8 cellular contexts compared by ENCODE assay signal in the genomic region with DNA sequence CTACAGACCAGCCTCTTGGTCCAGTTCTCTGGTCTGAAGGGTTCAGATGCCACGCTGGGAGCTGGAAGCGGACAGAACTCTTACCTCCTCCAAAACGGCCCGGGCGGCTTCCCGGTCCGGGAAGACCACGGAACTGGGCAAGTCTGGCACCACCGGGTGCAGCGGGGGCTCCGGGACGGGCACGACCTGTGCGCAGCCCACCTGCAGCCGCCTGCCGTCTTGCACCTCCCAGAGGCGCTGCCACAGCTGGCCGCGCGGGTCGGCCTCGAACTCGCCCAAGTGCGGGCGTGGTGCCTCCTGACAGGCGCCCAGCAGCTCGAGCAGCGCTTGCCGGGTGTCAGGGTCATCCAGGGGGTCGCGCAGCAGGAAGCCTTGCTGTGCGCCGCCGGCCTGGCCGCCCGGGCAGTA. TPM values are rescaled to one million over a fixed set of nuclear protein-coding genes. Genes with fewer than 3 reads are reported as not detected.
DNase-seq lines count a peak whose midpoint lies in the region; ATAC-seq, FAIRE-seq and TF ChIP-seq lines count a peak whose summit lies in the region.

No MANE protein-coding gene starts in this region.

- H3K27ac Mint-ChIP-seq in T-helper 17 cell, result no peak overlapping the region

- no peak overlapping the region for H2BK12ac ChIP-seq in H1 (ENCODE audit: low read depth, low read length)

- no peaks in the 10 kb centered on the region for H3K9me3 ChIP-seq in T-helper 17 cell (ENCODE audit: control insufficient read depth, low read length, poor library complexity, severe bottlenecking)
- H3K9me3 ChIP-seq in H1 (ENCODE audit: insufficient read depth in 2 of 2, low read depth in 1 of 2, low read length in 1 of 2), result peaks cover 0 to 6% of the 10 kb centered on the region in 2 experiments; a peak in 1 of 4 replicates
- no peaks in the 10 kb centered on the region for H3K9me3 ChIP-seq in neuron (ENCODE audit: low read length)

- no peak overlapping the region for H2BK20ac ChIP-seq in H1 (ENCODE audit: low read length)

- no peak for FAIRE-seq in H1 (lab: Jason Lieb, UNC)

- no peak overlapping the region for H3K4ac ChIP-seq in H1 (replicated peaks; ENCODE audit: insufficient read length, low read depth, low read length)

- H3K36me3 ChIP-seq in H1 (ENCODE audit: control insufficient read depth in 2 of 4, insufficient read depth in 4 of 4, low read length in 3 of 4) (peaks cover 0 to 5% (median 0%) of the 10 kb centered on the region in 4 experiments; a peak in 1 of 8 replicates), neuron (ENCODE audit: insufficient read depth, low read length) (no peaks in the 10 kb centered on the region)

- no peak overlapping the region for H2BK120ac ChIP-seq in H1 (replicated peaks; ENCODE audit: low read depth, low read length)

- H3K23ac ChIP-seq in H1 (ENCODE audit: insufficient read length), result no peak overlapping the region

- ATAC-seq in GM18505 (IDR thresholded peaks at IDR 0.05; ENCODE audit: unreplicated experiment) (peak; percentile 24), HG02623 (IDR thresholded peaks at IDR 0.05; ENCODE audit: unreplicated experiment) (peak; percentile 4), T-helper 17 cell (no peak)

- H4K8ac ChIP-seq in H1 (ENCODE audit: extremely low read depth, insufficient read depth, low read length), result no peak overlapping the region

- no peak overlapping the region for H3K14ac ChIP-seq in H1 (ENCODE audit: insufficient read length)

- H3K4me3 Mint-ChIP-seq in T-helper 17 cell, result peak overlapping the region; percentile 71

- POLR2A ChIA-PET in H1 (lab: Charles Lee; ENCODE audit: partially characterized antibody), result no interaction called here

- H3K56ac ChIP-seq in H1 (replicated peaks; ENCODE audit: insufficient read length, low read depth, low read length), result no peak overlapping the region

- H2BK5ac ChIP-seq in H1 (ENCODE audit: low read depth, low read length), result no peak overlapping the region

- no peak for TF ChIP-seq EP300 in H1 (IDR thresholded peaks at IDR 0.05; ENCODE audit: borderline replicate concordance in 1 of 2, low read depth in 2 of 2, low read length in 2 of 2)

- H3K79me1 ChIP-seq in H1 (ENCODE audit: low read depth, low read length), result no peaks in the 10 kb centered on the region

- peaks cover 9% of the 10 kb centered on the region for H3K23me2 ChIP-seq in H1 (ENCODE audit: low read depth, low read length)

- no peaks in the 10 kb centered on the region for H3K27me3 Mint-ChIP-seq in T-helper 17 cell

- no peak overlapping the region for H3K9ac ChIP-seq in H1 (replicated peaks in 1 of 4; ENCODE audit: extremely low read depth in 1 of 4, low read depth in 3 of 4, low read length in 3 of 4)

- no peak overlapping the region for H3K18ac ChIP-seq in H1 (ENCODE audit: extremely low read depth, low read length)

- TF ChIP-seq RAD21 in H1 (IDR thresholded peaks at IDR 0.05 in 1 of 2, conservative IDR thresholded peaks at IDR 0.05 in 1 of 2; ENCODE audit: low read depth in 2 of 2, low read length in 2 of 2), result no peak

- H2AFZ ChIP-seq in H1 (ENCODE audit: low read length) (no peak overlapping the region), neuron (ENCODE audit: low read depth, low read length) (peak overlapping the region; percentile 73)

- TF ChIP-seq POLR2A in GM18505 (IDR thresholded peaks at IDR 0.05; ENCODE audit: borderline replicate concordance, extremely low read depth, insufficient read depth, insufficient read length) (no peak), H1 (IDR thresholded peaks at IDR 0.05; ENCODE audit: control extremely low read depth in 1 of 2, low read depth in 2 of 2, low read length in 2 of 2) (no peak)

- H3K27me3 ChIP-seq in H1 (replicated peaks in 1 of 4; ENCODE audit: control insufficient read depth in 3 of 4, extremely low read depth in 1 of 4, insufficient read depth in 3 of 4, low read length in 3 of 4) (peaks cover 9 to 37% (median 23%) of the 10 kb centered on the region in 4 experiments), neuron (ENCODE audit: insufficient read depth, low read length) (no peaks in the 10 kb centered on the region)

- WGBS in H1 (ENCODE audit: extremely low coverage in 1 of 2, insufficient coverage in 1 of 2, insufficient read length in 1 of 2, insufficient replicate concordance in 2 of 2, low coverage in 1 of 2, low lambda C conversion rate in 2 of 2, missing lambda C conversion rate in 1 of 2), 2 experiments, result 16% methylated on average over 33 of the region's 36 CpGs; no CpG with 5 or more reads in 1 of the 2 experiments

- DNase-seq in T-helper 17 cell (peak in 1 of 3 donors; percentile 13), H1 (ENCODE audit: low read depth in 1 of 2, low spot score in 2 of 2) (peak in 1 of 2 experiments; percentile 69), GOT3 (lab: John Stamatoyannopoulos, UW) (no peak), Kasumi-1 (lab: John Stamatoyannopoulos, UW) (no peak)
- DNase-seq in effector CD8-positive, alpha-beta T cell (lab: John Stamatoyannopoulos, UW), result no peak

- no peak overlapping the region for H4K91ac ChIP-seq in H1 (replicated peaks; ENCODE audit: insufficient read length, low read length)

- H4K5ac ChIP-seq in H1 (ENCODE audit: insufficient read length, low read depth, low read length), result no peak overlapping the region

- CTCF ChIA-PET in H1 (lab: Charles Lee; ENCODE audit: partially characterized antibody), result interaction anchor here (1.0 to 2.3 kb wide), 5 partner anchors 18 to 180 kb away, joined by 3 to 9 read pairs (median 4); no protein-coding TSS in a partner anchor

- H3K4me1 ChIP-seq in H1 (replicated peaks in 1 of 4; ENCODE audit: control insufficient read depth in 3 of 4, insufficient read depth in 4 of 4, low read length in 3 of 4), result peaks cover 0 to 5% (median 2%) of the 10 kb centered on the region in 4 experiments; a peak in 5 of 7 replicates
- peaks cover 6% of the 10 kb centered on the region for H3K4me1 ChIP-seq in neuron (ENCODE audit: insufficient read depth, low read length)

- no peak overlapping the region for H3K27ac ChIP-seq in H1 (ENCODE audit: low read depth, low read length)

- H3K79me2 ChIP-seq in H1 (ENCODE audit: control insufficient read depth in 1 of 2, insufficient read depth in 2 of 2, low read length in 2 of 2), result no peaks in the 10 kb centered on the region

- no peak for TF ChIP-seq CTCF in H1 (IDR thresholded peaks at IDR 0.05; ENCODE audit: control extremely low read depth in 1 of 3, insufficient read depth in 1 of 3, low read depth in 1 of 3, low read length in 3 of 3)

- peaks cover 9% of the 10 kb centered on the region for H3K4me1 Mint-ChIP-seq in T-helper 17 cell

- peaks cover 11% of the 10 kb centered on the region for H3K36me3 Mint-ChIP-seq in T-helper 17 cell (ENCODE audit: low read depth)

- no peak overlapping the region for H2BK15ac ChIP-seq in H1 (ENCODE audit: low read length)

- H3K4me3 ChIP-seq in H1 (ENCODE audit: extremely low read depth in 1 of 4, insufficient read depth in 2 of 4, low read depth in 3 of 4, low read length in 4 of 4), result peak overlapping the region; percentile 54 to 61 (median 57)
- peak overlapping the region; percentile 44 for H3K4me3 ChIP-seq in neuron (ENCODE audit: low read length)

- peaks cover 0 to 2% of the 10 kb centered on the region in 2 experiments for H4K20me1 ChIP-seq in H1 (replicated peaks in 1 of 2; ENCODE audit: control insufficient read depth in 1 of 2, insufficient read depth in 2 of 2, low read length in 2 of 2)

- no peak overlapping the region for H2AK5ac ChIP-seq in H1 (ENCODE audit: low read depth, low read length)

- peak overlapping the region; percentile 76 to 94 for H3K4me2 ChIP-seq in H1 (ENCODE audit: insufficient read depth in 1 of 2, low read depth in 2 of 2, low read length in 2 of 2)

TF ChIP-seq in H1, 55 proteins besides CTCF, POLR2A, EP300 and RAD21:
- no peak for TF ChIP-seq RFX5 (IDR thresholded peaks at IDR 0.05; ENCODE audit: borderline replicate concordance, low read depth, low read length)
- peak; percentile 60; the same call in 1 of the 2 replicates for TF ChIP-seq SUZ12 (IDR thresholded peaks at IDR 0.05; ENCODE audit: low read length)

RNA-seq across cellular contexts. Expression of a gene that starts 0.8 kb away (rescaled TPM):
- total RNA-seq in T-helper 17 cell, result 1 to 10 TPM; 5.3 to 5.9 TPM
- total RNA-seq in H1 (2021; fragmentation: NEBNext Ultra II Directional; extraction: Animal tissue kit (Norgen Biotek cat#: 25700)), result 0.28 and 0.31 TPM in 2 replicates
- polyA plus RNA-seq in H1 (2011; rRNA removed), result 0.46 and 0.53 TPM in 2 replicates
- polyA plus RNA-seq in H1 (2011; cell fraction: cytosol; rRNA removed), result 0.36 TPM
- polyA plus RNA-seq in H1 (2011; cell fraction: nucleus; rRNA removed), result 0.34 TPM
- 0.16 to 0.51 TPM (median 0.40 TPM) in 4 replicates for polyA plus RNA-seq in H1 (2012, experiment 1 of 2)
- 0.70 TPM for polyA plus RNA-seq in H1 (2012, experiment 2 of 2)
- 0.28 TPM for polyA plus RNA-seq in H1 (2013, experiment 1 of 2)
- 0.33 TPM for polyA plus RNA-seq in H1 (2013, experiment 2 of 2)
- polyA minus RNA-seq in H1 (2011; rRNA and poly(A)+ RNA removed), result 1.1 and 1.6 TPM in 2 replicates
- not detected for polyA minus RNA-seq in H1 (2011; cell fraction: cytosol; rRNA and poly(A)+ RNA removed)
- 0.70 TPM for polyA minus RNA-seq in H1 (2011; cell fraction: nucleus; rRNA and poly(A)+ RNA removed)

RNA-seq across cellular contexts. Expression of a gene that starts 12.6 kb away (rescaled TPM):
- 1 to 10 TPM; 4.1 to 4.7 TPM for total RNA-seq in T-helper 17 cell
- total RNA-seq in H1 (2021; fragmentation: NEBNext Ultra II Directional; extraction: Animal tissue kit (Norgen Biotek cat#: 25700)), result not detected in 2 replicates
- not detected in 2 replicates for polyA plus RNA-seq in H1 (2011; rRNA removed)
- 0.18 TPM for polyA plus RNA-seq in H1 (2011; cell fraction: cytosol; rRNA removed)
- not detected for polyA plus RNA-seq in H1 (2011; cell fraction: nucleus; rRNA removed)
- polyA plus RNA-seq in H1 (2012, experiment 1 of 2), result 0.27 TPM in 1 of 4 replicates, not detected in the others
- not detected for polyA plus RNA-seq in H1 (2012, experiment 2 of 2)
- 0.04 TPM for polyA plus RNA-seq in H1 (2013, experiment 1 of 2)
- 0.02 TPM for polyA plus RNA-seq in H1 (2013, experiment 2 of 2)
- 0.03 and 0.83 TPM in 2 replicates for polyA minus RNA-seq in H1 (2011; rRNA and poly(A)+ RNA removed)
- polyA minus RNA-seq in H1 (2011; cell fraction: cytosol; rRNA and poly(A)+ RNA removed), result not detected
- polyA minus RNA-seq in H1 (2011; cell fraction: nucleus; rRNA and poly(A)+ RNA removed), result not detected

RNA-seq across cellular contexts. Expression of a gene that starts 52.3 kb away (rescaled TPM):
- 10 to 100 TPM; 15.1 to 21.4 TPM for total RNA-seq in T-helper 17 cell
- total RNA-seq in H1 (2021; fragmentation: NEBNext Ultra II Directional; extraction: Animal tissue kit (Norgen Biotek cat#: 25700)), result 15.0 and 15.1 TPM in 2 replicates
- polyA plus RNA-seq in H1 (2011; rRNA removed), result 14.0 and 14.1 TPM in 2 replicates
- 12.8 TPM for polyA plus RNA-seq in H1 (2011; cell fraction: cytosol; rRNA removed)
- polyA plus RNA-seq in H1 (2011; cell fraction: nucleus; rRNA removed), result 18.8 TPM
- 9.2 to 12.6 TPM (median 9.7 TPM) in 4 replicates for polyA plus RNA-seq in H1 (2012, experiment 1 of 2)
- 2.8 TPM for polyA plus RNA-seq in H1 (2012, experiment 2 of 2)
- 6.2 TPM for polyA plus RNA-seq in H1 (2013, experiment 1 of 2)
- 6.5 TPM for polyA plus RNA-seq in H1 (2013, experiment 2 of 2)
- polyA minus RNA-seq in H1 (2011; rRNA and poly(A)+ RNA removed), result 33.4 and 44.2 TPM in 2 replicates
- polyA minus RNA-seq in H1 (2011; cell fraction: cytosol; rRNA and poly(A)+ RNA removed), result 18.0 TPM
- polyA minus RNA-seq in H1 (2011; cell fraction: nucleus; rRNA and poly(A)+ RNA removed), result 37.8 TPM
